In genomic region chr12:65784616-65785015, GRCh38 we compare ENCODE assay signal across 25 cellular contexts. TPM values are rescaled to one million over a fixed set of nuclear protein-coding genes. Genes with fewer than 3 reads are reported as not detected.
"Had no signal": no experiment of that assay in that cellular context is flagged by ENCODE, and none has a peak within 500 bp of the region (broad histone marks: within the 10 kb centered on the region; RNA-seq: fewer than 3 reads in every experiment).

No MANE protein-coding gene starts in this region.

- DNase-seq: activated CD4-positive, alpha-beta T cell treated with anti-CD3 and anti-CD28 coated beads for 1 hour; activated CD8-positive, alpha-beta memory T cell treated with anti-CD3 and anti-CD28 coated beads for 24 hours; activated CD8-positive, alpha-beta memory T cell treated with anti-CD3 and anti-CD28 coated beads, Interleukin-2, amount 50 U/mL, for 4 hours; activated naive CD4-positive, alpha-beta T cell; activated T-cell treated with anti-CD3 and anti-CD28 coated beads, Interleukin-2, amount 50 U/mL, for 4 hours; cortex of kidney; endodermal cell; gastrocnemius medialis; hippocampal formation; kidney glomerular epithelial cell; retina; sigmoid colon; SK-N-SH; stimulated activated CD4-positive, alpha-beta T cell treated with anti-CD3 and anti-CD28 coated beads, Interleukin-15, amount 100 ng/mL, for 24 hours; stimulated activated CD8-positive, alpha-beta memory T cell treated with anti-CD3 and anti-CD28 coated beads, Interleukin-4, amount 100 ng/mL, for 48 hours; stimulated activated naive B cell treated with anti-CD40 and anti-IgM and Interleukin-4, amounts not matched to agents 10 μg/mL and 1 μg/mL and 100 μg/mL, for 72 hours; T-helper 2 cell; transverse colon; WERI-Rb-1 had no signal

- H3K36me3 ChIP-seq: gastrocnemius medialis, sigmoid colon, transverse colon, WERI-Rb-1 had no signal

- H3K4me2 ChIP-seq: SK-N-SH, smooth muscle cell had no signal

- H3K36me3 Mint-ChIP-seq: activated naive CD8-positive, alpha-beta T cell; stimulated activated naive B cell treated with anti-CD40 and anti-IgM and Interleukin-4, amounts not matched to agents 10 μg/mL and 1 μg/mL and 100 μg/mL, for 72 hours had no signal

- H3K27ac ChIP-seq: gastrocnemius medialis, sigmoid colon, transverse colon, WERI-Rb-1 had no signal

- H3K4me1 Mint-ChIP-seq: central memory CD8-positive, alpha-beta T cell; stimulated activated naive B cell treated with anti-CD40 and anti-IgM and Interleukin-4, amounts not matched to agents 10 μg/mL and 1 μg/mL and 100 μg/mL, for 72 hours had no signal

- H3K9me2 ChIP-seq: SK-N-SH had no signal

- H3K9ac ChIP-seq: SK-N-SH had no signal

- H3K9me3 ChIP-seq: gastrocnemius medialis, sigmoid colon, SK-N-SH, transverse colon had no signal

- H3K9me3 Mint-ChIP-seq: activated T-cell treated with anti-CD3 and anti-CD28 coated beads, Interleukin-2, amount 50 U/mL, for 4 hours; activated T-helper 2 cell treated with anti-CD3 and anti-CD28 coated beads, Interferon-gamma antibody, Interleukin-2, Interleukin-4, amounts not matched to agents 10 μg/mL and 5 μg/mL and 100 μg/mL, durations not matched to agents 14 hours and 24 hours and 36 hours; stimulated activated naive B cell treated with anti-CD40 and anti-IgM and Interleukin-4, amounts not matched to agents 10 μg/mL and 1 μg/mL and 100 μg/mL, for 72 hours had no signal

- ATAC-seq: activated T-cell treated with anti-CD3 and anti-CD28 coated beads, Interleukin-2, amount 50 U/mL, for 4 hours; gastrocnemius medialis; stimulated activated naive B cell treated with anti-CD40 and anti-IgM and Interleukin-4, amounts not matched to agents 10 μg/mL and 1 μg/mL and 100 μg/mL, for 72 hours had no signal

- H3K4me3 ChIP-seq: gastrocnemius medialis, sigmoid colon, smooth muscle cell, transverse colon had no signal

- H3K27me3 ChIP-seq: gastrocnemius medialis, sigmoid colon, transverse colon had no signal

- H3K27ac Mint-ChIP-seq: activated naive CD8-positive, alpha-beta T cell; activated T-helper 2 cell treated with anti-CD3 and anti-CD28 coated beads, Interferon-gamma antibody, Interleukin-2, Interleukin-4, amounts not matched to agents 10 μg/mL and 5 μg/mL and 100 μg/mL, durations not matched to agents 14 hours and 24 hours and 36 hours; endodermal cell; stimulated activated naive B cell treated with anti-CD40 and anti-IgM and Interleukin-4, amounts not matched to agents 10 μg/mL and 1 μg/mL and 100 μg/mL, for 72 hours had no signal

- H3K4me3 Mint-ChIP-seq: activated naive CD8-positive, alpha-beta T cell; activated T-cell treated with anti-CD3 and anti-CD28 coated beads, Interleukin-2, amount 50 U/mL, for 4 hours; central memory CD8-positive, alpha-beta T cell; endodermal cell; neural crest cell; stimulated activated naive B cell treated with anti-CD40 and anti-IgM and Interleukin-4, amounts not matched to agents 10 μg/mL and 1 μg/mL and 100 μg/mL, for 72 hours had no signal

- H3K4me1 ChIP-seq: gastrocnemius medialis, sigmoid colon, transverse colon had no signal

RNA-seq across cellular contexts. Expression of gene HMGA2, which starts 39.7 kb away (rescaled TPM):
- total RNA-seq: activated T-helper 2 cell treated with anti-CD3 and anti-CD28 coated beads, Interferon-gamma antibody, Interleukin-2, Interleukin-4, amounts not matched to agents 10 μg/mL and 5 μg/mL and 100 μg/mL, durations not matched to agents 14 hours and 24 hours and 36 hours had no signal
- polyA plus RNA-seq: liver had no signal
